In the genomic region with DNA sequence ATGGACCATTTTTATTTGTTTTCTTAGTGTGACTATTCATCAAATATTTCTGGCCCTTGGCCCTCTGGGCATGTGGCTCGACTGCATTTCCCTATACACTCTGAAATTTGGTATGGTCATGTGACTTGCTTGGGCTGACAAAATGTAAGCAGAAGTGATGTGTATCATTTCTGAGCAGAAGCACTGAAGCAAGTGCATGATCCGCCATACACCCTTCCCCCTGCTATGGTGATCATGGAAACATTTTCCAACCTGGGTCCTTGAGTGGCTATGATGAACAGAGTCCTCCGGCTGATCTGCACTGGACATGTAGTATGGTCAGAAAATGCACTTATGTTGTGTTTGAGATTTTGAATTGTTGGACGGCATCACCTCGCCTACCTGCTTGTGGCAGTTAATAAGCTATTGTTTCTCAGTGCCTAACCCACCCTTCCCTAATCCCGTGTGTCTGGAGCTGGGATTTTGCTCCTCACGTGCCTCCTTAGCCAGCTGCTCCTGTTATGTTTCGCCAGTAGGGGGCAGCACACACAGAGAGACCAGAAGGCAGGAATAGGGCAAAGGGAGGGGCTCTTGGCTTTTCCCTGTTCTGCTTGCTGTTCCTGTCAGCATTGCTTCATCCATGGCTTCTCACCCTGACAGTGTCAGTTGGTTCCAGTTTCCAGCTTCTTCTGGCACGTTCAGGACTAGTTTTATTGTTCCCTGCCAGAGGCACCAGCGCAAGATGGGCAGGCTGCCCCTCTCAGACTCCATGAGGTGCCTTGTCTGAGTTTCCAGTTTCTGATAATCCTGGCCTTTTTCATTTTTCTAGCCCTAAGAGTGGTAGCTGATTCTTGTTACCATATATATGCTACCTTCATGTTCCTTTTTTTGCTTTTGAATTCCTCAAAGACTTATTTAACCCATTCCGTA, we compare ENCODE assay signal across 1 cellular context.
TF ChIP-seq lines count a peak whose summit lies in the region.

No MANE protein-coding gene starts in this region.

TF ChIP-seq in A549, 52 proteins besides CTCF, POLR2A, EP300 and RAD21 (continued from another document):
- TF ChIP-seq, protein P1, sequence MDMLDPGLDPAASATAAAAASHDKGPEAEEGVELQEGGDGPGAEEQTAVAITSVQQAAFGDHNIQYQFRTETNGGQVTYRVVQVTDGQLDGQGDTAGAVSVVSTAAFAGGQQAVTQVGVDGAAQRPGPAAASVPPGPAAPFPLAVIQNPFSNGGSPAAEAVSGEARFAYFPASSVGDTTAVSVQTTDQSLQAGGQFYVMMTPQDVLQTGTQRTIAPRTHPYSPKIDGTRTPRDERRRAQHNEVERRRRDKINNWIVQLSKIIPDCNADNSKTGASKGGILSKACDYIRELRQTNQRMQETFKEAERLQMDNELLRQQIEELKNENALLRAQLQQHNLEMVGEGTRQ (IDR thresholded peaks at IDR 0.05): peak; percentile 9; the same call in 1 of the 2 replicates
